ENCODE assay signal across 1 cellular context in the genomic region with DNA sequence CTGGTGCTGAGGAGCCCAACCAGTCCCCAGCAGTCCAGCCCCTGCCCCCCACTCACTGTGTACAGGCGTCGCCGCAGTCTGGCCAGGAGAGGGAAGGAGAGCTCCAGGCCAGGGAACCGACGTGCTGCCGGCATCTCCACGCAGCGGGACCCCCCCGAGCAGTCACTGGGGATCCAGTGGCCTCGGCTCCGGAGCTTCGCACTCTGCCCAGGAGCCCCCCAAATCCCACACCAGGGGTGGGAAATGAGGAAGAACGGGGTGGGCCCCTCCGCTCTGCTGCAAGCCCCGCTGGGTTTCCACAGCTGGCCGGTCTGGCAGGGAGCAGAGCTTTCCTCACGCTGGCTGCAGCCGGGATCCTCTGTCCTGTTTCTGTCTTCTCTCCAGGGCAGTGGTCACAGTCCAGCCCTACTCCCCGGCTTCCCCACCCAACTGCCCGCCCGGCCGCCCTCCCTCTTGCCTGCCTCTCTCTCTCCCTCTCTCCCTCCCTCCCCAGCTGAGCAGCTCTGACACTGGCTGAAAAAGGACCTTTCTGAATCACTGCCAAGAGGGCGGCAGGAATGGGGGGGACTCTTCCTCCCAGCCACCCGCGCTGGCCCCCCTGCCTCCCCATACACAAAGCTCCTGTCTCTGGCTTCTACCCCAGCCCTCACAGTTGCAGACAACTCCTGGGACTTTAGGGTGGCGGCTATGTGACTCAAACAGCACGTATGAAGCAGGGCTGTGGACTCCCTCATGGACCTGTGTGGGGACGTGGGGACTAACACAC.
TF ChIP-seq lines count a peak whose summit lies in the region.

No MANE protein-coding gene starts in this region.

TF ChIP-seq in HepG2, 621 proteins besides CTCF, POLR2A, EP300 and RAD21:
- TF ChIP-seq, protein P1, sequence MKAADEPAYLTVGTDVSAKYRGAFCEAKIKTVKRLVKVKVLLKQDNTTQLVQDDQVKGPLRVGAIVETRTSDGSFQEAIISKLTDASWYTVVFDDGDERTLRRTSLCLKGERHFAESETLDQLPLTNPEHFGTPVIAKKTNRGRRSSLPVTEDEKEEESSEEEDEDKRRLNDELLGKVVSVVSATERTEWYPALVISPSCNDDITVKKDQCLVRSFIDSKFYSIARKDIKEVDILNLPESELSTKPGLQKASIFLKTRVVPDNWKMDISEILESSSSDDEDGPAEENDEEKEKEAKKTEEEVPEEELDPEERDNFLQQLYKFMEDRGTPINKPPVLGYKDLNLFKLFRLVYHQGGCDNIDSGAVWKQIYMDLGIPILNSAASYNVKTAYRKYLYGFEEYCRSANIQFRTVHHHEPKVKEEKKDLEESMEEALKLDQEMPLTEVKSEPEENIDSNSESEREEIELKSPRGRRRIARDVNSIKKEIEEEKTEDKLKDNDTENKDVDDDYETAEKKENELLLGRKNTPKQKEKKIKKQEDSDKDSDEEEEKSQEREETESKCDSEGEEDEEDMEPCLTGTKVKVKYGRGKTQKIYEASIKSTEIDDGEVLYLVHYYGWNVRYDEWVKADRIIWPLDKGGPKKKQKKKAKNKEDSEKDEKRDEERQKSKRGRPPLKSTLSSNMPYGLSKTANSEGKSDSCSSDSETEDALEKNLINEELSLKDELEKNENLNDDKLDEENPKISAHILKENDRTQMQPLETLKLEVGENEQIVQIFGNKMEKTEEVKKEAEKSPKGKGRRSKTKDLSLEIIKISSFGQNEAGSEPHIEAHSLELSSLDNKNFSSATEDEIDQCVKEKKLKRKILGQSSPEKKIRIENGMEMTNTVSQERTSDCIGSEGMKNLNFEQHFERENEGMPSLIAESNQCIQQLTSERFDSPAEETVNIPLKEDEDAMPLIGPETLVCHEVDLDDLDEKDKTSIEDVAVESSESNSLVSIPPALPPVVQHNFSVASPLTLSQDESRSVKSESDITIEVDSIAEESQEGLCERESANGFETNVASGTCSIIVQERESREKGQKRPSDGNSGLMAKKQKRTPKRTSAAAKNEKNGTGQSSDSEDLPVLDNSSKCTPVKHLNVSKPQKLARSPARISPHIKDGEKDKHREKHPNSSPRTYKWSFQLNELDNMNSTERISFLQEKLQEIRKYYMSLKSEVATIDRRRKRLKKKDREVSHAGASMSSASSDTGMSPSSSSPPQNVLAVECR (CRISPR knock-in tag; IDR thresholded peaks at IDR 0.05; ENCODE audit: borderline replicate concordance): peak; percentile 24; the same call in 1 of the 2 replicates
- TF ChIP-seq ZNF746 (CRISPR knock-in tag; IDR thresholded peaks at IDR 0.05) (peak; percentile 92), SAP130 (CRISPR knock-in tag; IDR thresholded peaks at IDR 0.05; ENCODE audit: low read depth) (peak; percentile 36; the same call in 1 of the 2 replicates), ZNF713 (CRISPR knock-in tag; IDR thresholded peaks at IDR 0.05) (no peak), LCORL (IDR thresholded peaks at IDR 0.05) (no peak), LCORL (CRISPR knock-in tag; IDR thresholded peaks at IDR 0.05) (peak; percentile 38; the same call in 1 of the 2 replicates), PCBP1 (IDR thresholded peaks at IDR 0.05; ENCODE audit: borderline replicate concordance, low read depth, low read length) (0 out of 2 replicates have a peak, but pooled peaks have one; percentile 9), YY1 (IDR thresholded peaks at IDR 0.05; ENCODE audit: insufficient read depth, insufficient replicate concordance, low read depth, low read length) (no peak), ZNF350 (CRISPR knock-in tag; IDR thresholded peaks at IDR 0.05; ENCODE audit: borderline replicate concordance, low read depth) (no peak), NONO (IDR thresholded peaks at IDR 0.05) (no peak), NONO (CRISPR knock-in tag; conservative IDR thresholded peaks at IDR 0.05) (0 out of 2 replicates have a peak, but pooled peaks have one; percentile 21), ATF7-NPFF (CRISPR knock-in tag; IDR thresholded peaks at IDR 0.05; ENCODE audit: low read depth) (0 out of 2 replicates have a peak, but pooled peaks have one; percentile 25)
- TF ChIP-seq, protein P2, sequence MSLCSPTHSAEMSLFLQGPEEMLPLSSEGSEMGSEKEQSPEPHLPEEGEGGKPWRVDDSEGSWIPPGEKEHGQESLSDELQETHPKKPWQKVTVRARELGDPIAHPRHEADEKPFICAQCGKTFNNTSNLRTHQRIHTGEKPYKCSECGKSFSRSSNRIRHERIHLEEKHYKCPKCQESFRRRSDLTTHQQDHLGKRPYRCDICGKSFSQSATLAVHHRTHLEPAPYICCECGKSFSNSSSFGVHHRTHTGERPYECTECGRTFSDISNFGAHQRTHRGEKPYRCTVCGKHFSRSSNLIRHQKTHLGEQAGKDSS (CRISPR knock-in tag; IDR thresholded peaks at IDR 0.05; ENCODE audit: borderline replicate concordance, low read depth): no peak
- TF ChIP-seq, protein P3, sequence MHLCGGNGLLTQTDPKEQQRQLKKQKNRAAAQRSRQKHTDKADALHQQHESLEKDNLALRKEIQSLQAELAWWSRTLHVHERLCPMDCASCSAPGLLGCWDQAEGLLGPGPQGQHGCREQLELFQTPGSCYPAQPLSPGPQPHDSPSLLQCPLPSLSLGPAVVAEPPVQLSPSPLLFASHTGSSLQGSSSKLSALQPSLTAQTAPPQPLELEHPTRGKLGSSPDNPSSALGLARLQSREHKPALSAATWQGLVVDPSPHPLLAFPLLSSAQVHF (CRISPR knock-in tag; IDR thresholded peaks at IDR 0.05): 0 out of 2 replicates have a peak, but pooled peaks have one; percentile 40
- TF ChIP-seq, protein P4, sequence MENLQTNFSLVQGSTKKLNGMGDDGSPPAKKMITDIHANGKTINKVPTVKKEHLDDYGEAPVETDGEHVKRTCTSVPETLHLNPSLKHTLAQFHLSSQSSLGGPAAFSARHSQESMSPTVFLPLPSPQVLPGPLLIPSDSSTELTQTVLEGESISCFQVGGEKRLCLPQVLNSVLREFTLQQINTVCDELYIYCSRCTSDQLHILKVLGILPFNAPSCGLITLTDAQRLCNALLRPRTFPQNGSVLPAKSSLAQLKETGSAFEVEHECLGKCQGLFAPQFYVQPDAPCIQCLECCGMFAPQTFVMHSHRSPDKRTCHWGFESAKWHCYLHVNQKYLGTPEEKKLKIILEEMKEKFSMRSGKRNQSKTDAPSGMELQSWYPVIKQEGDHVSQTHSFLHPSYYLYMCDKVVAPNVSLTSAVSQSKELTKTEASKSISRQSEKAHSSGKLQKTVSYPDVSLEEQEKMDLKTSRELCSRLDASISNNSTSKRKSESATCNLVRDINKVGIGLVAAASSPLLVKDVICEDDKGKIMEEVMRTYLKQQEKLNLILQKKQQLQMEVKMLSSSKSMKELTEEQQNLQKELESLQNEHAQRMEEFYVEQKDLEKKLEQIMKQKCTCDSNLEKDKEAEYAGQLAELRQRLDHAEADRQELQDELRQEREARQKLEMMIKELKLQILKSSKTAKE (CRISPR knock-in tag; IDR thresholded peaks at IDR 0.05; ENCODE audit: borderline replicate concordance): peak; percentile 20; the same call in 1 of the 2 replicates
- TF ChIP-seq, protein P5, sequence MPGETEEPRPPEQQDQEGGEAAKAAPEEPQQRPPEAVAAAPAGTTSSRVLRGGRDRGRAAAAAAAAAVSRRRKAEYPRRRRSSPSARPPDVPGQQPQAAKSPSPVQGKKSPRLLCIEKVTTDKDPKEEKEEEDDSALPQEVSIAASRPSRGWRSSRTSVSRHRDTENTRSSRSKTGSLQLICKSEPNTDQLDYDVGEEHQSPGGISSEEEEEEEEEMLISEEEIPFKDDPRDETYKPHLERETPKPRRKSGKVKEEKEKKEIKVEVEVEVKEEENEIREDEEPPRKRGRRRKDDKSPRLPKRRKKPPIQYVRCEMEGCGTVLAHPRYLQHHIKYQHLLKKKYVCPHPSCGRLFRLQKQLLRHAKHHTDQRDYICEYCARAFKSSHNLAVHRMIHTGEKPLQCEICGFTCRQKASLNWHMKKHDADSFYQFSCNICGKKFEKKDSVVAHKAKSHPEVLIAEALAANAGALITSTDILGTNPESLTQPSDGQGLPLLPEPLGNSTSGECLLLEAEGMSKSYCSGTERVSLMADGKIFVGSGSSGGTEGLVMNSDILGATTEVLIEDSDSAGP (CRISPR knock-in tag; IDR thresholded peaks at IDR 0.05; ENCODE audit: borderline replicate concordance): 0 out of 2 replicates have a peak, but pooled peaks have one; percentile 23
- TF ChIP-seq, protein P6, sequence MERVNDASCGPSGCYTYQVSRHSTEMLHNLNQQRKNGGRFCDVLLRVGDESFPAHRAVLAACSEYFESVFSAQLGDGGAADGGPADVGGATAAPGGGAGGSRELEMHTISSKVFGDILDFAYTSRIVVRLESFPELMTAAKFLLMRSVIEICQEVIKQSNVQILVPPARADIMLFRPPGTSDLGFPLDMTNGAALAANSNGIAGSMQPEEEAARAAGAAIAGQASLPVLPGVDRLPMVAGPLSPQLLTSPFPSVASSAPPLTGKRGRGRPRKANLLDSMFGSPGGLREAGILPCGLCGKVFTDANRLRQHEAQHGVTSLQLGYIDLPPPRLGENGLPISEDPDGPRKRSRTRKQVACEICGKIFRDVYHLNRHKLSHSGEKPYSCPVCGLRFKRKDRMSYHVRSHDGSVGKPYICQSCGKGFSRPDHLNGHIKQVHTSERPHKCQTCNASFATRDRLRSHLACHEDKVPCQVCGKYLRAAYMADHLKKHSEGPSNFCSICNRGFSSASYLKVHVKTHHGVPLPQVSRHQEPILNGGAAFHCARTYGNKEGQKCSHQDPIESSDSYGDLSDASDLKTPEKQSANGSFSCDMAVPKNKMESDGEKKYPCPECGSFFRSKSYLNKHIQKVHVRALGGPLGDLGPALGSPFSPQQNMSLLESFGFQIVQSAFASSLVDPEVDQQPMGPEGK (CRISPR knock-in tag; IDR thresholded peaks at IDR 0.05): peak; percentile 90
- TF ChIP-seq, protein P7, sequence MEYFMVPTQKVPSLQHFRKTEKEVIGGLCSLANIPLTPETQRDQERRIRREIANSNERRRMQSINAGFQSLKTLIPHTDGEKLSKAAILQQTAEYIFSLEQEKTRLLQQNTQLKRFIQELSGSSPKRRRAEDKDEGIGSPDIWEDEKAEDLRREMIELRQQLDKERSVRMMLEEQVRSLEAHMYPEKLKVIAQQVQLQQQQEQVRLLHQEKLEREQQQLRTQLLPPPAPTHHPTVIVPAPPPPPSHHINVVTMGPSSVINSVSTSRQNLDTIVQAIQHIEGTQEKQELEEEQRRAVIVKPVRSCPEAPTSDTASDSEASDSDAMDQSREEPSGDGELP (IDR thresholded peaks at IDR 0.05; ENCODE audit: borderline replicate concordance, low read depth): peak; percentile 49; the same call in 1 of the 2 replicates
TF ChIP-seq in HepG2: peak in this region for 12.
